Comparison of ENCODE assay signal across 9 cellular contexts in the genomic region with DNA sequence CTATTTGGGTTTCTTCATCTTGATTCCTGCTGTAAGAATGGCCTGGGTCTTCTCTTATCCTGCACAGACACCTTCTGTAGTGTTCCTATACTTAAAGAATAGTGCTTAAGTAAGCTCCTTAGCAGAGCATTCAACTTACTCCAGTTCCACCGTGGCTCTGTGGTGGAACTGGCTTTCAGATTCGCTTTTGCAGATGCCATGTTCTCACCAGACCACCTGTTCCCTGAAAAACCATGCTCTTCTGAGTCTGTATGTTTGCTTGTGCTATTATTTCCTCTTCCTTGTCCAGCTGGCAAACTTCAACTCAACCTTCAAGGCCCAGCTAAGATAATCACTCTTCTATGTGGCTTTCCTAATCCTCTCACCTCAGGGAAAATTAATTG. TPM values are rescaled to one million over a fixed set of nuclear protein-coding genes. Genes with fewer than 3 reads are reported as not detected.
A peak's percentile ranks its signal among the peaks of the same experiment; 100 is the strongest.
DNase-seq lines count a peak whose midpoint lies in the region; TF ChIP-seq lines count a peak whose summit lies in the region.
"Had no signal": no experiment of that assay in that cellular context is flagged by ENCODE, and none has a peak within 500 bp of the region (broad histone marks: within the 10 kb centered on the region; RNA-seq: fewer than 3 reads in every experiment).

No MANE protein-coding gene starts in this region.

- H3K4me3 Mint-ChIP-seq in brain: peak overlapping the region in 2 of 5 experiments; percentile 72
- H3K4me3 Mint-ChIP-seq in neural progenitor cell: no peak overlapping the region

- H3F3A ChIP-seq in neural progenitor cell (ENCODE audit: low read depth): peaks cover 3% of the 10 kb centered on the region

- H2AFZ ChIP-seq in neural progenitor cell (replicated peaks): no peak overlapping the region

- H3K9me3 Mint-ChIP-seq in brain: no peaks in the 10 kb centered on the region
- no peaks in the 10 kb centered on the region for H3K9me3 Mint-ChIP-seq in neural progenitor cell

- DNase-seq in neural progenitor cell (ENCODE audit: low spot score): no peak
- DNase-seq in nucleus accumbens (lab: John Stamatoyannopoulos, UW): no peak
- no peak for DNase-seq in NK-92 (lab: John Stamatoyannopoulos, UW; ENCODE audit: unreplicated experiment)
- no peak for DNase-seq in NCI-H446 treated with DMSO at 0.1 percent for 48 hours (lab: John Stamatoyannopoulos, UW)
- no peak for DNase-seq in AML-193 (lab: John Stamatoyannopoulos, UW)
- DNase-seq: GDM1 had no signal

- H3K4me1 Mint-ChIP-seq in brain (peaks cover 72% of the 10 kb centered on the region), neural progenitor cell (peaks cover 26% of the 10 kb centered on the region)

- H3K27me3 Mint-ChIP-seq in brain (peaks cover 4% of the 10 kb centered on the region), neural progenitor cell (ENCODE audit: insufficient read depth, low read depth) (peaks cover 5% of the 10 kb centered on the region)

- peak overlapping the region; percentile 25 for H3K4me2 ChIP-seq in neural progenitor cell

- no peak for TF ChIP-seq CTCF in C4-2B (conservative IDR thresholded peaks at IDR 0.05)
- no peak for TF ChIP-seq CTCF in brain (conservative IDR thresholded peaks at IDR 0.05)
- no peak for TF ChIP-seq CTCF in neural progenitor cell (IDR thresholded peaks at IDR 0.05)

- peaks cover 70% of the 10 kb centered on the region for H4K20me1 ChIP-seq in neural progenitor cell (ENCODE audit: low read depth)

- H3K27ac ChIP-seq in C4-2B (peak overlapping the region; percentile 13; the same call in 1 of the 2 replicates), HUES6 (ENCODE audit: low read depth, low read length) (no peak overlapping the region), neural progenitor cell (no peak overlapping the region)

- H3K4me1 ChIP-seq in HUES6 (ENCODE audit: control insufficient read depth, insufficient read depth, low read length) (peaks cover 21% of the 10 kb centered on the region), neural progenitor cell (peaks cover 24% of the 10 kb centered on the region)

- no peak overlapping the region for H3K4me3 ChIP-seq in HUES6 (ENCODE audit: low read depth, low read length)
- no peak overlapping the region for H3K4me3 ChIP-seq in neural progenitor cell

- H3K9ac ChIP-seq in HUES6 (ENCODE audit: low read length) (peak overlapping the region; percentile 27), neural progenitor cell (no peak overlapping the region)

- H3K36me3 ChIP-seq in HUES6 (ENCODE audit: control insufficient read depth, insufficient read depth, low read length): peaks cover 22% of the 10 kb centered on the region
- H3K36me3 ChIP-seq in neural progenitor cell: no peaks in the 10 kb centered on the region

- peak overlapping the region in 3 of 5 experiments; percentile 4 to 94 (median 94) for H3K27ac Mint-ChIP-seq in brain
- no peak overlapping the region for H3K27ac Mint-ChIP-seq in neural progenitor cell

- peaks cover 72% of the 10 kb centered on the region for H3K79me2 ChIP-seq in neural progenitor cell (ENCODE audit: low read depth)

- peaks cover 14% of the 10 kb centered on the region for H3K36me3 Mint-ChIP-seq in brain
- peaks cover 3% of the 10 kb centered on the region for H3K36me3 Mint-ChIP-seq in neural progenitor cell

- H3K27me3 ChIP-seq in HUES6 (ENCODE audit: control insufficient read depth, insufficient read depth, low read length) (no peaks in the 10 kb centered on the region), neural progenitor cell (no peaks in the 10 kb centered on the region)

- H3K9me3 ChIP-seq in HUES6 (ENCODE audit: control insufficient read depth, insufficient read depth, low read depth, low read length) (no peaks in the 10 kb centered on the region), neural progenitor cell (ENCODE audit: low read depth) (no peaks in the 10 kb centered on the region)

RNA-seq across cellular contexts. Expression of gene ELMO2, which starts 4.9 kb away (rescaled TPM):
- polyA plus RNA-seq in brain (ENCODE audit: insufficient read depth, low read depth, low replicate concordance): 63.0 TPM
- total RNA-seq in neural progenitor cell (ENCODE audit: low replicate concordance): 53.3 and 64.5 TPM in 2 replicates
